Comparison of ENCODE assay signal across 1 cellular context in the genomic region with DNA sequence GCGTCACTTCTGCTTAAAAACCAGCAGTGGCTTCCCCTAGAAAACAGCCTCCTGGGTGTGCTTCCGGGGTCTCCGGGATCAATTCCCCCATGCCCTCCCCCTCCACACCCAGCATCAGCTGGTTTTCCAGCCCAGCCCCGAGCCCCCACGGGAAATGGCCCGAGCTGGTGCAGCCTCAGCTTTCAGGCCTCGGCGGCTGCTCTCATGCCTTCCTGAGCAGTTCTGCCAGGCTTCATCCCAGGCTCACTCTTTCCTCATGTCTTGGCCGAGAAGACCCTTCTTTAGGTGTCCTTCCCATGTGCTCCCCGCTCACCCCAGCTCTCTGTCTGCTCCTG.
TF ChIP-seq lines count a peak whose summit lies in the region.

No MANE protein-coding gene starts in this region.

TF ChIP-seq in SK-N-SH, 30 proteins besides CTCF, POLR2A, EP300 and RAD21 (continued from another document):
- TF ChIP-seq REST (IDR thresholded peaks at IDR 0.05; ENCODE audit: low read depth, low read length) = no peak
